ENCODE assay signal across 19 cellular contexts in genomic region chr18:36214811-36215210, GRCh38. TPM values are rescaled to one million over a fixed set of nuclear protein-coding genes. Genes with fewer than 3 reads are reported as not detected.
A peak's percentile ranks its signal among the peaks of the same experiment; 100 is the strongest.
DNase-seq lines count a peak whose midpoint lies in the region; ATAC-seq and TF ChIP-seq lines count a peak whose summit lies in the region.
"Had no signal": no experiment of that assay in that cellular context is flagged by ENCODE, and none has a peak within 500 bp of the region (broad histone marks: within the 10 kb centered on the region; RNA-seq: fewer than 3 reads in every experiment).

No MANE protein-coding gene starts in this region.

- no peaks in the 10 kb centered on the region for H3K27me3 Mint-ChIP-seq in osteocyte (ENCODE audit: unreplicated experiment)
- no peaks in the 10 kb centered on the region for H3K27me3 Mint-ChIP-seq in mesothelial cell of epicardium (ENCODE audit: low read depth)
- H3K27me3 Mint-ChIP-seq: CD4-positive, CD25-positive, alpha-beta regulatory T cell had no signal

- POLR2A ChIA-PET in GM10248 (lab: Yijun Ruan, JAX): no interaction called here

- TF ChIP-seq CTCF in osteocyte (IDR thresholded peaks at IDR 0.05) (no peak), GM10248 (IDR thresholded peaks at IDR 0.05; ENCODE audit: control extremely low read depth, extremely low read depth, low read depth, missing control alignments) (no peak), mesothelial cell of epicardium (IDR thresholded peaks at IDR 0.05; ENCODE audit: unreplicated experiment) (no peak)

- H3K27ac Mint-ChIP-seq in osteocyte (ENCODE audit: unreplicated experiment) (no peak overlapping the region), mesothelial cell of epicardium (no peak overlapping the region)
- H3K27ac Mint-ChIP-seq: CD14-positive monocyte; CD4-positive, alpha-beta memory T cell; CD4-positive, CD25-positive, alpha-beta regulatory T cell; CD8-positive, alpha-beta memory T cell had no signal

- H3K4me1 Mint-ChIP-seq in osteocyte (ENCODE audit: unreplicated experiment) (peaks cover 15% of the 10 kb centered on the region), mesothelial cell of epicardium (peaks cover 8% of the 10 kb centered on the region)
- H3K4me1 Mint-ChIP-seq: CD14-positive monocyte; CD4-positive, alpha-beta memory T cell; CD4-positive, CD25-positive, alpha-beta regulatory T cell; CD8-positive, alpha-beta memory T cell had no signal

- H3K4me3 Mint-ChIP-seq in osteocyte (ENCODE audit: unreplicated experiment) (no peak overlapping the region), mesothelial cell of epicardium (no peak overlapping the region)
- H3K4me3 Mint-ChIP-seq: CD14-positive monocyte; CD4-positive, alpha-beta memory T cell; CD4-positive, CD25-positive, alpha-beta regulatory T cell; CD8-positive, alpha-beta memory T cell had no signal

- CTCF ChIA-PET in GM10248 (lab: Yijun Ruan, JAX): no interaction called here

- DNase-seq in D341Med (ENCODE audit: low spot score) (peak; percentile 26), iPS-NIHi7 (ENCODE audit: extremely low spot score) (peak; percentile 8), osteocyte (ENCODE audit: extremely low spot score, unreplicated experiment) (peak; percentile 80), GM10248 (ENCODE audit: extremely low spot score) (no peak), mesothelial cell of epicardium (ENCODE audit: low spot score in 2 of 2, unreplicated experiment in 2 of 2) (no peak)
- DNase-seq: 8988T; ACHN; BE2C; C1 segment of cervical spinal cord; CD4-positive, alpha-beta memory T cell; CD4-positive, CD25-positive, alpha-beta regulatory T cell; CD8-positive, alpha-beta memory T cell; COR-L47; DMS79 treated with DMSO at 0.1 percent for 48 hours; GF-D8 had no signal

- H3K9me3 Mint-ChIP-seq in osteocyte (ENCODE audit: unreplicated experiment) (no peaks in the 10 kb centered on the region), mesothelial cell of epicardium (no peaks in the 10 kb centered on the region)
- H3K9me3 Mint-ChIP-seq: CD14-positive monocyte; CD4-positive, alpha-beta memory T cell had no signal

- no peak for ATAC-seq in activated CD4-positive, CD25-positive, alpha-beta regulatory T cell treated with anti-CD3 and anti-CD28 coated beads, Interleukin-2, amount 50 U/mL, for 24 hours
- ATAC-seq: GM12878 had no signal

- H3K36me3 Mint-ChIP-seq in osteocyte (ENCODE audit: unreplicated experiment): peaks cover 7% of the 10 kb centered on the region
- H3K36me3 Mint-ChIP-seq in mesothelial cell of epicardium: no peaks in the 10 kb centered on the region
- H3K36me3 Mint-ChIP-seq: CD14-positive monocyte; CD4-positive, alpha-beta memory T cell; CD4-positive, CD25-positive, alpha-beta regulatory T cell; CD8-positive, alpha-beta memory T cell had no signal

RNA-seq across cellular contexts. Expression of gene MOCOS, which starts 27.5 kb away (rescaled TPM):
- total RNA-seq in osteocyte (5.2 and 5.5 TPM in 2 replicates), mesothelial cell of epicardium (2.2 to 3.2 TPM (median 3.2 TPM) in 3 replicates)
- total RNA-seq: A673; CD4-positive, CD25-positive, alpha-beta regulatory T cell had no signal

Comparison
In these comparisons a context has a peak if more than half of its experiments do, and no peak if none do; other contexts are left out.
1. DNase-seq: peak in D341Med (single experiment), iPS-NIHi7 (single experiment) and osteocyte (single experiment); none in GM10248 (single experiment) and mesothelial cell of epicardium (0 of 2).